Comparison of ENCODE assay signal across 19 cellular contexts in the genomic region with DNA sequence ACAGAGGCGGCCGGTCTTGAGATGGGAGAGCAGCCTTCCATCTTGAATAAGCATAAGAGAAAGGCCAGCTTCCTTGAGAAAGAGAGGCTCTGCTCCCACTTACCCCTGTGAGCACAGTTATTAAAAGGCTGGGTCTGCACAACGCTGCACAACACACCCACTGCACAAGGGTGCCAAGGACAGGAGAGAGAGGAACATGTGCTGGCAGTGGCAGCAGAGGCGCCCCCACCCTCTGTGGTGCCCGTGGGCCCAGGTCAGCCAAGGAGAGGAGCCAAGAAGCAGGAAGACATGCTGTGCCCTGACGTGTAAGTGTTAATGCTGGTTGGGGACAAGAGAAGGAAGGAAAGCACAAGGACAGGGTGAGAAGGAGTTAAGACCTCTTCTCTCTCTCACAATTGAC.
DNase-seq lines count a peak whose midpoint lies in the region; ATAC-seq and TF ChIP-seq lines count a peak whose summit lies in the region.
"Had no signal": no experiment of that assay in that cellular context is flagged by ENCODE, and none has a peak within 500 bp of the region (broad histone marks: within the 10 kb centered on the region; RNA-seq: fewer than 3 reads in every experiment).

No MANE protein-coding gene starts in this region.

- no peaks in the 10 kb centered on the region for H3K36me3 ChIP-seq in CD8-positive, alpha-beta T cell (ENCODE audit: insufficient read depth, low read length)
- peaks cover 0 to 5% (median 4%) of the 10 kb centered on the region in 3 donors for H3K36me3 ChIP-seq in skeletal muscle tissue (ENCODE audit: control insufficient read depth in 3 of 3, insufficient read depth in 3 of 3, low read length in 3 of 3)
- H3K36me3 ChIP-seq in lower lobe of right lung: no peaks in the 10 kb centered on the region
- H3K36me3 ChIP-seq: breast epithelium had no signal

- DNase-seq in CD8-positive, alpha-beta T cell: no peak
- DNase-seq in left colon: no peak
- DNase-seq in lower lobe of right lung: no peak
- DNase-seq in foreskin melanocyte: no peak
- DNase-seq in osteocyte (ENCODE audit: extremely low spot score, unreplicated experiment): no peak
- DNase-seq: activated CD4-positive, alpha-beta memory T cell treated with anti-CD3 and anti-CD28 coated beads, Interleukin-2, amount 10 ng/mL, durations not matched to agents 7 days and 5 days; activated effector memory CD4-positive, alpha-beta T cell treated with Interleukin-2 at 50 U/mL for 16 hours; left lung; NCI-H187; NCI-H748 treated with DMSO at 0.1 percent for 48 hours; SHP77; spleen; stimulated activated CD4-positive, alpha-beta T cell treated with anti-CD3 and anti-CD28 coated beads, Interleukin-4, amount 100 ng/mL, for 24 hours; stimulated activated naive CD8-positive, alpha-beta T cell treated with anti-CD3 and anti-CD28 coated beads, Interleukin-15, amount 100 ng/mL, for 72 hours had no signal

- peaks cover 15% of the 10 kb centered on the region for H3K4me1 Mint-ChIP-seq in CD8-positive, alpha-beta T cell (ENCODE audit: low read depth)
- H3K4me1 Mint-ChIP-seq in osteocyte (ENCODE audit: unreplicated experiment): peaks cover 7% of the 10 kb centered on the region
- H3K4me1 Mint-ChIP-seq: GM23338 had no signal

- H3K27me3 ChIP-seq in CD8-positive, alpha-beta T cell (ENCODE audit: insufficient read depth, low read length): no peaks in the 10 kb centered on the region
- H3K27me3 ChIP-seq in skeletal muscle tissue (ENCODE audit: control insufficient read depth in 3 of 3, insufficient read depth in 3 of 3, low read length in 3 of 3): no peaks in the 10 kb centered on the region
- H3K27me3 ChIP-seq in lower lobe of right lung (ENCODE audit: low read depth): no peaks in the 10 kb centered on the region
- H3K27me3 ChIP-seq: breast epithelium, left lung, spleen had no signal

- no peak overlapping the region for H3K4me3 Mint-ChIP-seq in CD8-positive, alpha-beta T cell
- H3K4me3 Mint-ChIP-seq in osteocyte (ENCODE audit: unreplicated experiment): no peak overlapping the region
- H3K4me3 Mint-ChIP-seq: activated CD4-positive, alpha-beta memory T cell treated with anti-CD3 and anti-CD28 coated beads, Interleukin-2, amount 10 ng/mL, durations not matched to agents 7 days and 5 days; GM23338; stimulated activated naive CD8-positive, alpha-beta T cell treated with anti-CD3 and anti-CD28 coated beads, Interleukin-15, amount 100 ng/mL, for 72 hours had no signal

- no peak for TF ChIP-seq CTCF in CD8-positive, alpha-beta T cell (IDR thresholded peaks at IDR 0.05)
- TF ChIP-seq CTCF in lower lobe of right lung (IDR thresholded peaks at IDR 0.05) (no peak), osteocyte (IDR thresholded peaks at IDR 0.05) (no peak)

- H3K4me3 ChIP-seq in CD8-positive, alpha-beta T cell (ENCODE audit: low read depth, low read length): no peak overlapping the region
- H3K4me3 ChIP-seq in skeletal muscle tissue (ENCODE audit: low read length in 3 of 3) (no peak overlapping the region), lower lobe of right lung (no peak overlapping the region)
- H3K4me3 ChIP-seq: breast epithelium, GM23338, left lung, spleen had no signal

- peaks cover 16% of the 10 kb centered on the region for H3K9me3 Mint-ChIP-seq in CD8-positive, alpha-beta T cell
- H3K9me3 Mint-ChIP-seq in osteocyte (ENCODE audit: unreplicated experiment): no peaks in the 10 kb centered on the region
- H3K9me3 Mint-ChIP-seq: GM23338 had no signal

- H3K36me3 Mint-ChIP-seq in CD8-positive, alpha-beta T cell: no peaks in the 10 kb centered on the region
- peaks cover 31% of the 10 kb centered on the region for H3K36me3 Mint-ChIP-seq in osteocyte (ENCODE audit: unreplicated experiment)

- H3K27ac ChIP-seq in CD8-positive, alpha-beta T cell (ENCODE audit: low read depth, low read length): no peak overlapping the region
- H3K27ac ChIP-seq in cingulate gyrus (ENCODE audit: low read depth, low read length): peak overlapping the region; percentile 61
- peak overlapping the region; percentile 10 for H3K27ac ChIP-seq in skeletal muscle tissue (ENCODE audit: low read depth, low read length)
- H3K27ac ChIP-seq in lower lobe of right lung: no peak overlapping the region
- H3K27ac ChIP-seq: breast epithelium, left lung, spleen had no signal

- H3K9ac ChIP-seq in skeletal muscle tissue (ENCODE audit: low read depth in 1 of 3, low read length in 3 of 3): peak overlapping the region in 2 of 3 donors; percentile 9 to 23

- peaks cover 10% of the 10 kb centered on the region for H3K4me1 ChIP-seq in CD8-positive, alpha-beta T cell (ENCODE audit: insufficient read depth, low read length)
- H3K4me1 ChIP-seq in skeletal muscle tissue (ENCODE audit: control insufficient read depth in 3 of 3, insufficient read depth in 3 of 3, low read length in 3 of 3) (peaks cover 38 to 55% (median 46%) of the 10 kb centered on the region in 3 donors), lower lobe of right lung (peaks cover 9% of the 10 kb centered on the region)
- H3K4me1 ChIP-seq: breast epithelium had no signal

- H3K27ac Mint-ChIP-seq in CD8-positive, alpha-beta T cell: peak overlapping the region; percentile 12
- H3K27ac Mint-ChIP-seq in osteocyte (ENCODE audit: unreplicated experiment): no peak overlapping the region
- H3K27ac Mint-ChIP-seq: activated CD4-positive, alpha-beta memory T cell treated with anti-CD3 and anti-CD28 coated beads, Interleukin-2, amount 10 ng/mL, durations not matched to agents 7 days and 5 days; GM23338; stimulated activated naive CD8-positive, alpha-beta T cell treated with anti-CD3 and anti-CD28 coated beads, Interleukin-15, amount 100 ng/mL, for 72 hours had no signal

- H3K27me3 Mint-ChIP-seq in CD8-positive, alpha-beta T cell (ENCODE audit: low read depth): no peaks in the 10 kb centered on the region
- no peaks in the 10 kb centered on the region for H3K27me3 Mint-ChIP-seq in osteocyte (ENCODE audit: unreplicated experiment)
- H3K27me3 Mint-ChIP-seq: stimulated activated naive CD8-positive, alpha-beta T cell treated with anti-CD3 and anti-CD28 coated beads, Interleukin-15, amount 100 ng/mL, for 72 hours had no signal

- intact Hi-C loops in CD8-positive, alpha-beta T cell (cut with DNase I, micrococcal nuclease): no loop called here
- intact Hi-C loops in left colon (cut with DNase I, micrococcal nuclease) (no loop called here), lower lobe of right lung (cut with DNase I) (no loop called here)

- CTCF ChIA-PET in CD8-positive, alpha-beta T cell (lab: Charles Lee): no interaction called here

- no peak for ATAC-seq in CD8-positive, alpha-beta T cell
- ATAC-seq in left colon (peak; percentile 15), lower lobe of right lung (no peak), HG03135 (IDR thresholded peaks at IDR 0.05; ENCODE audit: unreplicated experiment) (no peak)
- ATAC-seq: GM23338; left lung; stimulated activated naive CD8-positive, alpha-beta T cell treated with anti-CD3 and anti-CD28 coated beads, Interleukin-15, amount 100 ng/mL, for 72 hours had no signal

- POLR2A ChIA-PET in CD8-positive, alpha-beta T cell (lab: Charles Lee): no interaction called here

- no peaks in the 10 kb centered on the region for H3K9me3 ChIP-seq in CD8-positive, alpha-beta T cell (ENCODE audit: low read length)
- no peaks in the 10 kb centered on the region for H3K9me3 ChIP-seq in skeletal muscle tissue (ENCODE audit: control insufficient read depth in 3 of 3, low read length in 3 of 3)
- H3K9me3 ChIP-seq in lower lobe of right lung: no peaks in the 10 kb centered on the region
- H3K9me3 ChIP-seq: breast epithelium, left lung had no signal

Comparison
In these comparisons a context has a peak if more than half of its experiments do, and no peak if none do; other contexts are left out.
1. H3K27ac ChIP-seq: peak in cingulate gyrus (single experiment) and skeletal muscle tissue (single experiment); none in CD8-positive, alpha-beta T cell (single experiment) and lower lobe of right lung (single experiment).